10 cellular contexts compared by ENCODE assay signal in genomic region chr2:189951791-189952535, GRCh38.
DNase-seq lines count a peak whose midpoint lies in the region; ATAC-seq and FAIRE-seq lines count a peak whose summit lies in the region.
"Had no signal": no experiment of that assay in that cellular context is flagged by ENCODE, and none has a peak within 500 bp of the region (broad histone marks: within the 10 kb centered on the region; RNA-seq: fewer than 3 reads in every experiment).

No MANE protein-coding gene starts in this region.

- H3K27me3 Mint-ChIP-seq in activated CD8-positive, alpha-beta T cell treated with anti-CD3 and anti-CD28 coated beads, Interleukin-2, amount 10 ng/mL, durations not matched to agents 7 days and 5 days (ENCODE audit: low read depth), result no peaks in the 10 kb centered on the region

- H3K4me3 Mint-ChIP-seq in activated CD8-positive, alpha-beta T cell treated with anti-CD3 and anti-CD28 coated beads, Interleukin-2, amount 10 ng/mL, durations not matched to agents 7 days and 5 days, result no peak overlapping the region

- ATAC-seq in GM18502 (IDR thresholded peaks at IDR 0.05; ENCODE audit: poor library complexity, unreplicated experiment) (peak; percentile 47), GM21447 (IDR thresholded peaks at IDR 0.05; ENCODE audit: unreplicated experiment) (peak; percentile 36), HG03066 (IDR thresholded peaks at IDR 0.05; ENCODE audit: low read depth, unreplicated experiment) (peak; percentile 27)
- ATAC-seq in activated CD8-positive, alpha-beta T cell treated with anti-CD3 and anti-CD28 coated beads, Interleukin-2, amount 10 ng/mL, durations not matched to agents 7 days and 5 days, result no peak

- no peaks in the 10 kb centered on the region for H3K36me3 Mint-ChIP-seq in activated CD8-positive, alpha-beta T cell treated with anti-CD3 and anti-CD28 coated beads, Interleukin-2, amount 10 ng/mL, durations not matched to agents 7 days and 5 days (ENCODE audit: low read depth)

- POLR2A ChIA-PET in activated CD8-positive, alpha-beta T cell treated with anti-CD3 and anti-CD28 coated beads, Interleukin-2, amount 10 ng/mL, durations not matched to agents 7 days and 5 days (lab: Charles Lee), result no interaction called here

- peak; percentile 29 for DNase-seq in astrocyte of the hippocampus (ENCODE audit: low read depth, low spot score)
- no peak for DNase-seq in activated CD4-positive, CD25-positive, alpha-beta regulatory T cell treated with anti-CD3 and anti-CD28 coated beads, Interleukin-2, amount 50 U/mL, for 72 hours
- DNase-seq in activated CD8-positive, alpha-beta T cell treated with anti-CD3 and anti-CD28 coated beads, Interleukin-2, amount 10 ng/mL, durations not matched to agents 7 days and 5 days, result no peak
- no peak for DNase-seq in mucosa of gallbladder (ENCODE audit: low spot score)
- DNase-seq in RCC 7860 (ENCODE audit: low spot score), result no peak
- DNase-seq: dorsolateral prefrontal cortex, NCI-H1417 treated with DMSO at 0.1 percent for 48 hours had no signal

- CTCF ChIA-PET in activated CD8-positive, alpha-beta T cell treated with anti-CD3 and anti-CD28 coated beads, Interleukin-2, amount 10 ng/mL, durations not matched to agents 7 days and 5 days (lab: Charles Lee), result no interaction called here

- no peak overlapping the region for H3K27ac Mint-ChIP-seq in activated CD8-positive, alpha-beta T cell treated with anti-CD3 and anti-CD28 coated beads, Interleukin-2, amount 10 ng/mL, durations not matched to agents 7 days and 5 days

- H3K9me3 Mint-ChIP-seq in activated CD8-positive, alpha-beta T cell treated with anti-CD3 and anti-CD28 coated beads, Interleukin-2, amount 10 ng/mL, durations not matched to agents 7 days and 5 days (ENCODE audit: insufficient read depth), result no peaks in the 10 kb centered on the region

- FAIRE-seq in RCC 7860 (lab: Jason Lieb, UNC), result no peak

- H3K4me1 Mint-ChIP-seq in activated CD8-positive, alpha-beta T cell treated with anti-CD3 and anti-CD28 coated beads, Interleukin-2, amount 10 ng/mL, durations not matched to agents 7 days and 5 days (ENCODE audit: low read depth), result no peaks in the 10 kb centered on the region
